ENCODE assay signal across 12 cellular contexts in the genomic region with DNA sequence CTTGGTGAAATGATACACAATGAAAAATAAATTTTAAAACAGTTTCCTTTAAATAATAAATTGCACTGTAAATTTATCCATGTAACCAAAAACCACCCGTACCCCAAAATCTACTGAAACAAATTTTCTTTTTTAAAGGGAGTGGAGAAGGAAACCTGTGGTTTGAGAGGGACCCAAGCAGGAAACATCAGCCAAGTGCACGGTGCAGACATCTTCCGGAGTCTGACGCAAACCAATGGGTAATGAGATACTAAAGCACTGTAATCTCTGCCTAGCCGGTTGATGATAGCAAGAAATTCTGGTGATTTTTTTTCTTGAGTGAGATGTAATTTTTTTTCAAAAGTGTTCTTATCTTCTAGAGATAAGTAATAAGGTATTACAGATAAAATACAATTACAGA.
DNase-seq lines count a peak whose midpoint lies in the region; ATAC-seq and TF ChIP-seq lines count a peak whose summit lies in the region.
"Had no signal": no experiment of that assay in that cellular context is flagged by ENCODE, and none has a peak within 500 bp of the region (broad histone marks: within the 10 kb centered on the region; RNA-seq: fewer than 3 reads in every experiment).

No MANE protein-coding gene starts in this region.

- TF ChIP-seq CTCF in endothelial cell (IDR thresholded peaks at IDR 0.05; ENCODE audit: unreplicated experiment): no peak
- no peak for TF ChIP-seq CTCF in coronary artery (IDR thresholded peaks at IDR 0.05)

- H3K4me1 Mint-ChIP-seq in endothelial cell (ENCODE audit: unreplicated experiment): no peaks in the 10 kb centered on the region
- peaks cover 51% of the 10 kb centered on the region for H3K4me1 Mint-ChIP-seq in stimulated activated naive CD8-positive, alpha-beta T cell treated with anti-CD3 and anti-CD28 coated beads, Interleukin-15, amount 100 ng/mL, for 72 hours

- no peaks in the 10 kb centered on the region for H3K27me3 Mint-ChIP-seq in endothelial cell (ENCODE audit: unreplicated experiment)
- no peaks in the 10 kb centered on the region for H3K27me3 Mint-ChIP-seq in stimulated activated naive CD8-positive, alpha-beta T cell treated with anti-CD3 and anti-CD28 coated beads, Interleukin-15, amount 100 ng/mL, for 72 hours

- no peak overlapping the region for H3K27ac ChIP-seq in coronary artery
- H3K27ac ChIP-seq: A549, colonic mucosa, upper lobe of left lung had no signal

- peak; percentile 82 for ATAC-seq in stimulated activated naive CD8-positive, alpha-beta T cell treated with anti-CD3 and anti-CD28 coated beads, Interleukin-15, amount 100 ng/mL, for 72 hours
- ATAC-seq: A549, Panc1 had no signal

- DNase-seq in activated gamma-delta T cell treated with Interleukin-2 at 50 U/mL for 16 hours: peak; percentile 45
- DNase-seq in activated gamma-delta T cell (lab: John Stamatoyannopoulos, UW): no peak
- peak; percentile 31 for DNase-seq in activated CD4-positive, alpha-beta T cell treated with anti-CD3 and anti-CD28 coated beads, Interleukin-2, amount 50 U/mL, for 1 hour
- no peak for DNase-seq in endothelial cell (ENCODE audit: low spot score)
- peak; percentile 15 to 23 for DNase-seq in stimulated activated naive CD8-positive, alpha-beta T cell treated with anti-CD3 and anti-CD28 coated beads, Interleukin-15, amount 100 ng/mL, for 72 hours
- no peak for DNase-seq in dedifferentiated amniotic fluid mesenchymal stem cell (ENCODE audit: extremely low spot score)
- no peak for DNase-seq in DMS153 (lab: John Stamatoyannopoulos, UW)
- DNase-seq in coronary artery (ENCODE audit: low spot score): no peak
- DNase-seq: colonic mucosa had no signal

- H3K4me3 ChIP-seq in coronary artery: no peak overlapping the region
- H3K4me3 ChIP-seq: A549, colonic mucosa, upper lobe of left lung had no signal

- peak overlapping the region; percentile 2 for H3K4me3 Mint-ChIP-seq in endothelial cell (ENCODE audit: unreplicated experiment)
- H3K4me3 Mint-ChIP-seq in stimulated activated naive CD8-positive, alpha-beta T cell treated with anti-CD3 and anti-CD28 coated beads, Interleukin-15, amount 100 ng/mL, for 72 hours: peak overlapping the region; percentile 65 to 73

- no peaks in the 10 kb centered on the region for H3K36me3 Mint-ChIP-seq in endothelial cell (ENCODE audit: low read depth, unreplicated experiment)

- no peak overlapping the region for H3K27ac Mint-ChIP-seq in endothelial cell (ENCODE audit: unreplicated experiment)
- H3K27ac Mint-ChIP-seq in stimulated activated naive CD8-positive, alpha-beta T cell treated with anti-CD3 and anti-CD28 coated beads, Interleukin-15, amount 100 ng/mL, for 72 hours: peak overlapping the region; percentile 87 to 93

- no peaks in the 10 kb centered on the region for H3K9me3 Mint-ChIP-seq in endothelial cell (ENCODE audit: unreplicated experiment)
- peaks cover 0 to 7% of the 10 kb centered on the region in 2 donors for H3K9me3 Mint-ChIP-seq in stimulated activated naive CD8-positive, alpha-beta T cell treated with anti-CD3 and anti-CD28 coated beads, Interleukin-15, amount 100 ng/mL, for 72 hours

Comparison
In these comparisons a context has a peak if more than half of its experiments do, and no peak if none do; other contexts are left out.
1. DNase-seq: peak in activated gamma-delta T cell treated with Interleukin-2 at 50 U/mL for 16 hours (single experiment), activated CD4-positive, alpha-beta T cell treated with anti-CD3 and anti-CD28 coated beads, Interleukin-2, amount 50 U/mL, for 1 hour (single experiment) and stimulated activated naive CD8-positive, alpha-beta T cell treated with anti-CD3 and anti-CD28 coated beads, Interleukin-15, amount 100 ng/mL, for 72 hours (2 of 2); none in activated gamma-delta T cell (single experiment), endothelial cell (single experiment), dedifferentiated amniotic fluid mesenchymal stem cell (single experiment), DMS153 (single experiment) and coronary artery (single experiment).